Comparison of ENCODE assay signal across 7 cellular contexts in genomic region chr10:133379801-133380666, GRCh38. TPM values are rescaled to one million over a fixed set of nuclear protein-coding genes. Genes with fewer than 3 reads are reported as not detected.
DNase-seq lines count a peak whose midpoint lies in the region; ATAC-seq and TF ChIP-seq lines count a peak whose summit lies in the region.
"Had no signal": no experiment of that assay in that cellular context is flagged by ENCODE, and none has a peak within 500 bp of the region (broad histone marks: within the 10 kb centered on the region; RNA-seq: fewer than 3 reads in every experiment).

No MANE protein-coding gene starts in this region.

- no peaks in the 10 kb centered on the region for H3K79me2 ChIP-seq in osteoblast (ENCODE audit: insufficient read depth, low read length)

- no peaks in the 10 kb centered on the region for H3K9me3 ChIP-seq in osteoblast (ENCODE audit: low read depth, low read length)

- peak; percentile 9 for ATAC-seq in GM21526 (IDR thresholded peaks at IDR 0.05; ENCODE audit: low FRiP score, unreplicated experiment)
- no peak for ATAC-seq in GM18517 (IDR thresholded peaks at IDR 0.05; ENCODE audit: unreplicated experiment)
- no peak for ATAC-seq in GM18519 (IDR thresholded peaks at IDR 0.05; ENCODE audit: low FRiP score, unreplicated experiment)
- ATAC-seq in GM18858 (IDR thresholded peaks at IDR 0.05; ENCODE audit: unreplicated experiment) = no peak

- no peak for TF ChIP-seq CTCF in osteoblast (IDR thresholded peaks at IDR 0.05; ENCODE audit: extremely low read depth, low read depth, low read length)

- H4K20me1 ChIP-seq in osteoblast (ENCODE audit: insufficient read depth, low read length) = no peaks in the 10 kb centered on the region

- no peaks in the 10 kb centered on the region for H3K27me3 ChIP-seq in osteoblast (ENCODE audit: insufficient read depth, low read length)

- H3K4me1 ChIP-seq in osteoblast (ENCODE audit: insufficient read depth, low read length) = no peaks in the 10 kb centered on the region

- H3K27ac ChIP-seq in caudate nucleus (ENCODE audit: low read depth, low read length) = peak overlapping the region; percentile 44
- H3K27ac ChIP-seq in osteoblast (ENCODE audit: low read depth, low read length) = no peak overlapping the region

- peak overlapping the region; percentile 78 for H3K4me2 ChIP-seq in osteoblast (ENCODE audit: insufficient read depth, low read length)

- H2AFZ ChIP-seq in osteoblast (ENCODE audit: low read length) = peak overlapping the region; percentile 29

- DNase-seq in caudate nucleus (lab: John Stamatoyannopoulos, UW) (peak in 33 of 61 donors; percentile 6 to 64 (median 35)), osteoblast (ENCODE audit: insufficient read length, low spot score, missing footprints) (no peak)

- H3K4me3 ChIP-seq in osteoblast (ENCODE audit: insufficient read depth, low read length) = peak overlapping the region; percentile 73

- H3K36me3 ChIP-seq in osteoblast (ENCODE audit: insufficient read depth, low read length) = no peaks in the 10 kb centered on the region

RNA-seq across cellular contexts. Expression of gene PAOX, which starts 1.0 kb away (rescaled TPM):
- total RNA-seq in osteoblast = 5.9 and 7.6 TPM in 2 replicates

RNA-seq across cellular contexts. Expression of gene ECHS1, which starts 6.9 kb away (rescaled TPM):
- 55.4 and 56.1 TPM in 2 replicates for total RNA-seq in osteoblast

RNA-seq across cellular contexts. Expression of gene MTG1, which starts 13.9 kb away (rescaled TPM):
- total RNA-seq in osteoblast = 28.3 and 31.5 TPM in 2 replicates

RNA-seq across cellular contexts. Expression of gene FUOM, which starts 22.2 kb away (rescaled TPM):
- total RNA-seq in osteoblast = 5.1 and 6.5 TPM in 2 replicates

RNA-seq across cellular contexts. Expression of gene PRAP1, which starts 32.9 kb away (rescaled TPM):
- not detected in 2 replicates for total RNA-seq in osteoblast
- total RNA-seq: NCI-H460 had no signal
